ENCODE assay signal across 1 cellular context in genomic region chr10:100535715-100536353, GRCh38.
A peak's percentile ranks its signal among the peaks of the same experiment; 100 is the strongest.
TF ChIP-seq lines count a peak whose summit lies in the region.

HIF1AN (plus strand) TSS chr10:100535943; CDS start chr10:100535959, 16 bp downstream.

TF ChIP-seq in GM12878, 131 proteins besides CTCF, POLR2A, EP300 and RAD21 (continued from another document and continues in another):
- TF ChIP-seq E2F8 (IDR thresholded peaks at IDR 0.05; ENCODE audit: low read depth, partially characterized antibody) (peak; percentile 77), JUNB (IDR thresholded peaks at IDR 0.05) (0 out of 2 replicates have a peak, but pooled peaks have one; percentile 21), NFIC (IDR thresholded peaks at IDR 0.05; ENCODE audit: low read depth, low read length) (no peak), IKZF2 (IDR thresholded peaks at IDR 0.05) (peak in 1 of 2 experiments; percentile 20; a peak in 1 of 4 replicates), SMARCA5 (IDR thresholded peaks at IDR 0.05) (peak; percentile 72; the same call in 1 of the 2 replicates), MEF2B (IDR thresholded peaks at IDR 0.05; ENCODE audit: partially characterized antibody, poor library complexity, severe bottlenecking) (peak; percentile 16), KAT2A (conservative IDR thresholded peaks at IDR 0.05; ENCODE audit: control insufficient read depth, low read depth, low read length) (no peak), ZNF24 (IDR thresholded peaks at IDR 0.05) (no peak), ESRRA (IDR thresholded peaks at IDR 0.05; ENCODE audit: low read length) (0 out of 2 replicates have a peak, but pooled peaks have one; percentile 62), SMAD5 (IDR thresholded peaks at IDR 0.05; ENCODE audit: low read depth) (peak; percentile 85; the same call in 1 of the 2 replicates), STAT3 (IDR thresholded peaks at IDR 0.05; ENCODE audit: low read depth, low read length) (0 out of 2 replicates have a peak, but pooled peaks have one; percentile 66), PML (IDR thresholded peaks at IDR 0.05; ENCODE audit: low read length) (peak; percentile 93; the same call in 1 of the 2 replicates), ZNF217 (IDR thresholded peaks at IDR 0.05) (no peak), CBFB (IDR thresholded peaks at IDR 0.05; ENCODE audit: low read depth) (peak; percentile 94), PKNOX1 (IDR thresholded peaks at IDR 0.05) (peak; percentile 68), ZNF384 (IDR thresholded peaks at IDR 0.05; ENCODE audit: borderline replicate concordance, low read depth, low read length) (peak; percentile 99), FOXK2 (IDR thresholded peaks at IDR 0.05) (peak; percentile 8; the same call in 1 of the 2 replicates), RB1 (IDR thresholded peaks at IDR 0.05; ENCODE audit: borderline replicate concordance) (peak; percentile 87; the same call in 1 of the 2 replicates), RFX5 (IDR thresholded peaks at IDR 0.05; ENCODE audit: low read depth, low read length) (0 out of 2 replicates have a peak, but pooled peaks have one; percentile 13), CREB1 (IDR thresholded peaks at IDR 0.05; ENCODE audit: low read depth) (peak; percentile 71), SKIL (IDR thresholded peaks at IDR 0.05; ENCODE audit: low read depth, poor library complexity, severe bottlenecking) (peak; percentile 18), ZNF207 (IDR thresholded peaks at IDR 0.05; ENCODE audit: borderline replicate concordance) (no peak; the same call in 1 of the 2 replicates), ZNF622 (IDR thresholded peaks at IDR 0.05) (no peak), WRNIP1 (IDR thresholded peaks at IDR 0.05; ENCODE audit: borderline replicate concordance, low read depth, low read length) (no peak), MYB (IDR thresholded peaks at IDR 0.05; ENCODE audit: borderline replicate concordance, low read depth, low read length) (peak; percentile 67; the same call in 1 of the 2 replicates), RUNX3 (IDR thresholded peaks at IDR 0.05; ENCODE audit: low read length) (peak; percentile 96), PAX5 (IDR thresholded peaks at IDR 0.05; ENCODE audit: borderline replicate concordance, low read depth, low read length) (no peak), CEBPB (IDR thresholded peaks at IDR 0.05; ENCODE audit: borderline replicate concordance in 1 of 2, low read depth in 2 of 2, low read length in 2 of 2) (no peak), CBX5 (IDR thresholded peaks at IDR 0.05; ENCODE audit: low read depth) (0 out of 2 replicates have a peak, but pooled peaks have one; percentile 31), SREBF2 (IDR thresholded peaks at IDR 0.05; ENCODE audit: low read length) (no peak), SRF (IDR thresholded peaks at IDR 0.05; ENCODE audit: low read depth in 2 of 2, low read length in 2 of 2) (peak in 1 of 2 experiments; percentile 44; a peak in 1 of 4 replicates), GABPA (IDR thresholded peaks at IDR 0.05; ENCODE audit: low read depth) (peak; percentile 93), MEF2A (IDR thresholded peaks at IDR 0.05; ENCODE audit: insufficient read depth, low read depth, low read length) (peak; percentile 66; the same call in 1 of the 2 replicates), RAD51 (IDR thresholded peaks at IDR 0.05) (no peak), TCF3 (IDR thresholded peaks at IDR 0.05; ENCODE audit: borderline replicate concordance, insufficient read depth, low read depth, low read length) (no peak), SIN3A (IDR thresholded peaks at IDR 0.05; ENCODE audit: low read depth, low read length) (peak; percentile 82; the same call in 1 of the 2 replicates), DPF2 (IDR thresholded peaks at IDR 0.05) (peak; percentile 4; the same call in 1 of the 2 replicates), FOXM1 (IDR thresholded peaks at IDR 0.05; ENCODE audit: low read depth, low read length) (0 out of 2 replicates have a peak, but pooled peaks have one; percentile 41), LARP7 (IDR thresholded peaks at IDR 0.05) (peak; percentile 46; the same call in 1 of the 2 replicates)
- TF ChIP-seq, protein P1, sequence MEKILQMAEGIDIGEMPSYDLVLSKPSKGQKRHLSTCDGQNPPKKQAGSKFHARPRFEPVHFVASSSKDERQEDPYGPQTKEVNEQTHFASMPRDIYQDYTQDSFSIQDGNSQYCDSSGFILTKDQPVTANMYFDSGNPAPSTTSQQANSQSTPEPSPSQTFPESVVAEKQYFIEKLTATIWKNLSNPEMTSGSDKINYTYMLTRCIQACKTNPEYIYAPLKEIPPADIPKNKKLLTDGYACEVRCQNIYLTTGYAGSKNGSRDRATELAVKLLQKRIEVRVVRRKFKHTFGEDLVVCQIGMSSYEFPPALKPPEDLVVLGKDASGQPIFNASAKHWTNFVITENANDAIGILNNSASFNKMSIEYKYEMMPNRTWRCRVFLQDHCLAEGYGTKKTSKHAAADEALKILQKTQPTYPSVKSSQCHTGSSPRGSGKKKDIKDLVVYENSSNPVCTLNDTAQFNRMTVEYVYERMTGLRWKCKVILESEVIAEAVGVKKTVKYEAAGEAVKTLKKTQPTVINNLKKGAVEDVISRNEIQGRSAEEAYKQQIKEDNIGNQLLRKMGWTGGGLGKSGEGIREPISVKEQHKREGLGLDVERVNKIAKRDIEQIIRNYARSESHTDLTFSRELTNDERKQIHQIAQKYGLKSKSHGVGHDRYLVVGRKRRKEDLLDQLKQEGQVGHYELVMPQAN (conservative IDR thresholded peaks at IDR 0.05) = peak; percentile 86
- TF ChIP-seq, protein P2, sequence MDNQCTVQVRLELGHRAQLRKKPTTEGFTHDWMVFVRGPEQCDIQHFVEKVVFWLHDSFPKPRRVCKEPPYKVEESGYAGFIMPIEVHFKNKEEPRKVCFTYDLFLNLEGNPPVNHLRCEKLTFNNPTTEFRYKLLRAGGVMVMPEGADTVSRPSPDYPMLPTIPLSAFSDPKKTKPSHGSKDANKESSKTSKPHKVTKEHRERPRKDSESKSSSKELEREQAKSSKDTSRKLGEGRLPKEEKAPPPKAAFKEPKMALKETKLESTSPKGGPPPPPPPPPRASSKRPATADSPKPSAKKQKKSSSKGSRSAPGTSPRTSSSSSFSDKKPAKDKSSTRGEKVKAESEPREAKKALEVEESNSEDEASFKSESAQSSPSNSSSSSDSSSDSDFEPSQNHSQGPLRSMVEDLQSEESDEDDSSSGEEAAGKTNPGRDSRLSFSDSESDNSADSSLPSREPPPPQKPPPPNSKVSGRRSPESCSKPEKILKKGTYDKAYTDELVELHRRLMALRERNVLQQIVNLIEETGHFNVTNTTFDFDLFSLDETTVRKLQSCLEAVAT (IDR thresholded peaks at IDR 0.05) = peak; percentile 93
- TF ChIP-seq, protein P3, sequence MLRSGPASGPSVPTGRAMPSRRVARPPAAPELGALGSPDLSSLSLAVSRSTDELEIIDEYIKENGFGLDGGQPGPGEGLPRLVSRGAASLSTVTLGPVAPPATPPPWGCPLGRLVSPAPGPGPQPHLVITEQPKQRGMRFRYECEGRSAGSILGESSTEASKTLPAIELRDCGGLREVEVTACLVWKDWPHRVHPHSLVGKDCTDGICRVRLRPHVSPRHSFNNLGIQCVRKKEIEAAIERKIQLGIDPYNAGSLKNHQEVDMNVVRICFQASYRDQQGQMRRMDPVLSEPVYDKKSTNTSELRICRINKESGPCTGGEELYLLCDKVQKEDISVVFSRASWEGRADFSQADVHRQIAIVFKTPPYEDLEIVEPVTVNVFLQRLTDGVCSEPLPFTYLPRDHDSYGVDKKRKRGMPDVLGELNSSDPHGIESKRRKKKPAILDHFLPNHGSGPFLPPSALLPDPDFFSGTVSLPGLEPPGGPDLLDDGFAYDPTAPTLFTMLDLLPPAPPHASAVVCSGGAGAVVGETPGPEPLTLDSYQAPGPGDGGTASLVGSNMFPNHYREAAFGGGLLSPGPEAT (IDR thresholded peaks at IDR 0.05; ENCODE audit: low read depth) = peak; percentile 98
- TF ChIP-seq, protein P4, sequence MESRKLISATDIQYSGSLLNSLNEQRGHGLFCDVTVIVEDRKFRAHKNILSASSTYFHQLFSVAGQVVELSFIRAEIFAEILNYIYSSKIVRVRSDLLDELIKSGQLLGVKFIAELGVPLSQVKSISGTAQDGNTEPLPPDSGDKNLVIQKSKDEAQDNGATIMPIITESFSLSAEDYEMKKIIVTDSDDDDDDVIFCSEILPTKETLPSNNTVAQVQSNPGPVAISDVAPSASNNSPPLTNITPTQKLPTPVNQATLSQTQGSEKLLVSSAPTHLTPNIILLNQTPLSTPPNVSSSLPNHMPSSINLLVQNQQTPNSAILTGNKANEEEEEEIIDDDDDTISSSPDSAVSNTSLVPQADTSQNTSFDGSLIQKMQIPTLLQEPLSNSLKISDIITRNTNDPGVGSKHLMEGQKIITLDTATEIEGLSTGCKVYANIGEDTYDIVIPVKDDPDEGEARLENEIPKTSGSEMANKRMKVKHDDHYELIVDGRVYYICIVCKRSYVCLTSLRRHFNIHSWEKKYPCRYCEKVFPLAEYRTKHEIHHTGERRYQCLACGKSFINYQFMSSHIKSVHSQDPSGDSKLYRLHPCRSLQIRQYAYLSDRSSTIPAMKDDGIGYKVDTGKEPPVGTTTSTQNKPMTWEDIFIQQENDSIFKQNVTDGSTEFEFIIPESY (IDR thresholded peaks at IDR 0.05) = 0 out of 2 replicates have a peak, but pooled peaks have one; percentile 30
- TF ChIP-seq, protein P5, sequence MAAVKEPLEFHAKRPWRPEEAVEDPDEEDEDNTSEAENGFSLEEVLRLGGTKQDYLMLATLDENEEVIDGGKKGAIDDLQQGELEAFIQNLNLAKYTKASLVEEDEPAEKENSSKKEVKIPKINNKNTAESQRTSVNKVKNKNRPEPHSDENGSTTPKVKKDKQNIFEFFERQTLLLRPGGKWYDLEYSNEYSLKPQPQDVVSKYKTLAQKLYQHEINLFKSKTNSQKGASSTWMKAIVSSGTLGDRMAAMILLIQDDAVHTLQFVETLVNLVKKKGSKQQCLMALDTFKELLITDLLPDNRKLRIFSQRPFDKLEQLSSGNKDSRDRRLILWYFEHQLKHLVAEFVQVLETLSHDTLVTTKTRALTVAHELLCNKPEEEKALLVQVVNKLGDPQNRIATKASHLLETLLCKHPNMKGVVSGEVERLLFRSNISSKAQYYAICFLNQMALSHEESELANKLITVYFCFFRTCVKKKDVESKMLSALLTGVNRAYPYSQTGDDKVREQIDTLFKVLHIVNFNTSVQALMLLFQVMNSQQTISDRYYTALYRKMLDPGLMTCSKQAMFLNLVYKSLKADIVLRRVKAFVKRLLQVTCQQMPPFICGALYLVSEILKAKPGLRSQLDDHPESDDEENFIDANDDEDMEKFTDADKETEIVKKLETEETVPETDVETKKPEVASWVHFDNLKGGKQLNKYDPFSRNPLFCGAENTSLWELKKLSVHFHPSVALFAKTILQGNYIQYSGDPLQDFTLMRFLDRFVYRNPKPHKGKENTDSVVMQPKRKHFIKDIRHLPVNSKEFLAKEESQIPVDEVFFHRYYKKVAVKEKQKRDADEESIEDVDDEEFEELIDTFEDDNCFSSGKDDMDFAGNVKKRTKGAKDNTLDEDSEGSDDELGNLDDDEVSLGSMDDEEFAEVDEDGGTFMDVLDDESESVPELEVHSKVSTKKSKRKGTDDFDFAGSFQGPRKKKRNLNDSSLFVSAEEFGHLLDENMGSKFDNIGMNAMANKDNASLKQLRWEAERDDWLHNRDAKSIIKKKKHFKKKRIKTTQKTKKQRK (IDR thresholded peaks at IDR 0.05; ENCODE audit: low read depth, low read length) = no peak
- TF ChIP-seq, protein P6, sequence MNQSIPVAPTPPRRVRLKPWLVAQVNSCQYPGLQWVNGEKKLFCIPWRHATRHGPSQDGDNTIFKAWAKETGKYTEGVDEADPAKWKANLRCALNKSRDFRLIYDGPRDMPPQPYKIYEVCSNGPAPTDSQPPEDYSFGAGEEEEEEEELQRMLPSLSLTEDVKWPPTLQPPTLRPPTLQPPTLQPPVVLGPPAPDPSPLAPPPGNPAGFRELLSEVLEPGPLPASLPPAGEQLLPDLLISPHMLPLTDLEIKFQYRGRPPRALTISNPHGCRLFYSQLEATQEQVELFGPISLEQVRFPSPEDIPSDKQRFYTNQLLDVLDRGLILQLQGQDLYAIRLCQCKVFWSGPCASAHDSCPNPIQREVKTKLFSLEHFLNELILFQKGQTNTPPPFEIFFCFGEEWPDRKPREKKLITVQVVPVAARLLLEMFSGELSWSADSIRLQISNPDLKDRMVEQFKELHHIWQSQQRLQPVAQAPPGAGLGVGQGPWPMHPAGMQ (IDR thresholded peaks at IDR 0.05; ENCODE audit: borderline replicate concordance) = no peak
